In genomic region chr22:24156915-24157782, GRCh38 we compare ENCODE assay signal across 8 cellular contexts. TPM values are rescaled to one million over a fixed set of nuclear protein-coding genes. Genes with fewer than 3 reads are reported as not detected.
DNase-seq lines count a peak whose midpoint lies in the region; ATAC-seq, FAIRE-seq and TF ChIP-seq lines count a peak whose summit lies in the region.

No MANE protein-coding gene starts in this region.

- H3K27me3 ChIP-seq in adipocyte (replicated peaks; ENCODE audit: control insufficient read depth, insufficient read depth, low read length) (no peaks in the 10 kb centered on the region), left ventricle myocardium inferior (ENCODE audit: low read depth) (no peaks in the 10 kb centered on the region), psoas muscle (ENCODE audit: insufficient read depth in 3 of 3, low read length in 2 of 3) (no peaks in the 10 kb centered on the region)

- intact Hi-C loops in left ventricle myocardium inferior (cut with micrococcal nuclease), result no loop called here
- intact Hi-C loops in psoas muscle (cut with DNase I), result loop anchor here in 1 of 2 donors (5.0 kb wide), 1 partner anchor 155 kb away; no protein-coding TSS in a partner anchor

- H3K9me3 ChIP-seq in adipocyte (ENCODE audit: control insufficient read depth, low read length) (no peaks in the 10 kb centered on the region), left ventricle myocardium inferior (replicated peaks) (no peaks in the 10 kb centered on the region), psoas muscle (no peaks in the 10 kb centered on the region)

- H3K4me1 ChIP-seq in adipocyte (ENCODE audit: control insufficient read depth, insufficient read depth, low read length) (peaks cover 17% of the 10 kb centered on the region), left ventricle myocardium inferior (peaks cover 80% of the 10 kb centered on the region), psoas muscle (peaks cover 16% of the 10 kb centered on the region)

- H3K9ac ChIP-seq in adipocyte (ENCODE audit: low read length), result peak overlapping the region; percentile 77

- H3K4me3 ChIP-seq in GM12864 (ENCODE audit: low read depth, low read length), result peak overlapping the region; percentile 86
- H3K4me3 ChIP-seq in HFF-Myc (replicated peaks; ENCODE audit: low read depth, low read length), result peak overlapping the region; percentile 72
- H3K4me3 ChIP-seq in adipocyte (ENCODE audit: low read length), result peak overlapping the region; percentile 89
- peak overlapping the region; percentile 89 for H3K4me3 ChIP-seq in left ventricle myocardium inferior
- H3K4me3 ChIP-seq in psoas muscle, result peak overlapping the region; percentile 84

- peak; percentile 80 for DNase-seq in GM12864 (ENCODE audit: low read depth)
- no peak for DNase-seq in HFF-Myc (ENCODE audit: extremely low read depth, low read depth)
- peak; percentile 86 for DNase-seq in MV-4-11 (lab: John Stamatoyannopoulos, UW)
- peak; percentile 46 to 81 for DNase-seq in SW 1271 (lab: John Stamatoyannopoulos, UW)
- DNase-seq in adipocyte (ENCODE audit: low read depth), result peak; percentile 87
- peak; percentile 86 for DNase-seq in left ventricle myocardium inferior
- peak; percentile 83 to 88 for DNase-seq in psoas muscle
- peak; percentile 98 for DNase-seq in urothelium cell line (ENCODE audit: low spot score)

- H3K27ac ChIP-seq in left ventricle myocardium inferior (replicated peaks) (peak overlapping the region; percentile 92), psoas muscle (peak overlapping the region; percentile 71)

- peak; percentile 94 for FAIRE-seq in urothelium cell line (lab: Jason Lieb, UNC)

- TF ChIP-seq CTCF in GM12864 (IDR thresholded peaks at IDR 0.05; ENCODE audit: low read depth, low read length, missing control alignments) (peak; percentile 92), HFF-Myc (IDR thresholded peaks at IDR 0.05; ENCODE audit: low read depth, low read length, missing control alignments) (peak; percentile 92), left ventricle myocardium inferior (IDR thresholded peaks at IDR 0.05; ENCODE audit: borderline replicate concordance) (peak; percentile 93), psoas muscle (IDR thresholded peaks at IDR 0.05) (peak; percentile 67)

- H3K36me3 ChIP-seq in adipocyte (ENCODE audit: control insufficient read depth, insufficient read depth, low read length, severe bottlenecking) (peaks cover 4% of the 10 kb centered on the region), left ventricle myocardium inferior (no peaks in the 10 kb centered on the region), psoas muscle (ENCODE audit: insufficient read depth in 1 of 2, low read depth in 1 of 2) (no peaks in the 10 kb centered on the region)

- WGBS in psoas muscle, 3 donors, result 27% methylated on average over 22 of the region's 22 CpGs

- peak; percentile 74 to 86 (median 80) for ATAC-seq in psoas muscle

RNA-seq across cellular contexts. Expression of gene SUSD2, which starts 24.1 kb away (rescaled TPM):
- total RNA-seq in left ventricle myocardium inferior (3.2 TPM), psoas muscle (1 to 10 TPM; 1.1 to 1.8 (median 1.4) TPM)
- polyA plus RNA-seq in psoas muscle, result 1 to 10 TPM; 1.1 to 1.4 (median 1.3) TPM
